ENCODE assay signal across 8 cellular contexts in genomic region chr2:61017003-61017555, GRCh38. TPM values are rescaled to one million over a fixed set of nuclear protein-coding genes. Genes with fewer than 3 reads are reported as not detected.
DNase-seq lines count a peak whose midpoint lies in the region; ATAC-seq and TF ChIP-seq lines count a peak whose summit lies in the region.

No MANE protein-coding gene starts in this region.

- peak; percentile 66 for TF ChIP-seq POLR2A in GM18951 (IDR thresholded peaks at IDR 0.05; ENCODE audit: extremely low read depth, insufficient read depth, insufficient read length)

- peaks cover 4% of the 10 kb centered on the region for H3K9me3 Mint-ChIP-seq in chondrocyte (ENCODE audit: low read depth)

- H3K4me1 Mint-ChIP-seq in chondrocyte (ENCODE audit: low read depth) = peaks cover 42% of the 10 kb centered on the region

- TF ChIP-seq CTCF in AG09309 (IDR thresholded peaks at IDR 0.05; ENCODE audit: control insufficient read depth, insufficient read depth, low read depth, low read length, missing control alignments) (no peak), chondrocyte (IDR thresholded peaks at IDR 0.05) (no peak)

- H3K27ac Mint-ChIP-seq in chondrocyte (ENCODE audit: unreplicated experiment) = peak overlapping the region; percentile 99

- H3K27me3 Mint-ChIP-seq in chondrocyte (ENCODE audit: low read depth) = no peaks in the 10 kb centered on the region

- peak; percentile 56 for ATAC-seq in HG03159 (IDR thresholded peaks at IDR 0.05; ENCODE audit: unreplicated experiment)

- in situ Hi-C loops in GM18951 (cut with MboI; ENCODE audit: low sequenced_read_pairs, unreplicated experiment) = no loop called here

- H3K36me3 Mint-ChIP-seq in chondrocyte (ENCODE audit: low read depth) = peaks cover 6% of the 10 kb centered on the region

- peak overlapping the region; percentile 94 for H3K4me3 ChIP-seq in AG09309 (ENCODE audit: control insufficient read depth, low read depth, low read length)

- no peak for DNase-seq in AG09309 (ENCODE audit: low read depth)
- DNase-seq in NCI-H226 = peak; percentile 86
- DNase-seq in activated CD4-positive, CD25-positive, alpha-beta regulatory T cell treated with anti-CD3 and anti-CD28 coated beads, Interleukin-2, amount 50 U/mL, for 72 hours = peak; percentile 65
- DNase-seq in chondrocyte (ENCODE audit: low spot score) = no peak
- peak; percentile 86 for DNase-seq in kidney glomerular epithelial cell (lab: John Stamatoyannopoulos, UW)
- DNase-seq in stimulated activated CD4-positive, alpha-beta T cell treated with anti-CD3 and anti-CD28 coated beads, Interleukin-1b, Interleukin-23, amount 100 ng/mL, for 1 hour (ENCODE audit: low read depth in 2 of 2) = peak; percentile 25 to 43

- peak overlapping the region; percentile 99 for H3K4me3 Mint-ChIP-seq in chondrocyte (ENCODE audit: unreplicated experiment)

RNA-seq across cellular contexts. Expression of gene PEX13, which starts 0.4 kb away (rescaled TPM):
- 22.6 to 25.0 TPM (median 23.0 TPM) in 3 replicates for total RNA-seq in chondrocyte

RNA-seq across cellular contexts. Expression of gene PUS10, which starts 1.0 kb away (rescaled TPM):
- 5.1 to 7.9 TPM (median 5.7 TPM) in 3 replicates for total RNA-seq in chondrocyte

RNA-seq across cellular contexts. Expression of gene SANBR, which starts 48.6 kb away (rescaled TPM):
- total RNA-seq in chondrocyte = 11.8 to 16.9 TPM (median 12.1 TPM) in 3 replicates

Comparison
In these comparisons a context has a peak if more than half of its experiments do, and no peak if none do; other contexts are left out.
1. DNase-seq: peak in NCI-H226 (single experiment), activated CD4-positive, CD25-positive, alpha-beta regulatory T cell treated with anti-CD3 and anti-CD28 coated beads, Interleukin-2, amount 50 U/mL, for 72 hours (single experiment), kidney glomerular epithelial cell (single experiment) and stimulated activated CD4-positive, alpha-beta T cell treated with anti-CD3 and anti-CD28 coated beads, Interleukin-1b, Interleukin-23, amount 100 ng/mL, for 1 hour (2 of 2); none in AG09309 (single experiment) and chondrocyte (single experiment).